In genomic region chr7:96823274-96823673, GRCh38 we compare ENCODE assay signal across 14 cellular contexts.
DNase-seq lines count a peak whose midpoint lies in the region; ATAC-seq and TF ChIP-seq lines count a peak whose summit lies in the region.
"Had no signal": no experiment of that assay in that cellular context is flagged by ENCODE, and none has a peak within 500 bp of the region (broad histone marks: within the 10 kb centered on the region; RNA-seq: fewer than 3 reads in every experiment).

No MANE protein-coding gene starts in this region.

- H3K9me3 Mint-ChIP-seq in Calu3 (ENCODE audit: low read depth, unreplicated experiment) (no peaks in the 10 kb centered on the region), nephron progenitor cell (no peaks in the 10 kb centered on the region)
- H3K9me3 Mint-ChIP-seq: activated naive CD4-positive, alpha-beta T cell treated with anti-CD3 and anti-CD28 coated beads, Interleukin-2, amount 50 U/mL, for 24 hours had no signal

- no TSS peak for BruUV-seq in Calu3 (replicated peaks; lab: Mats Ljungman, UMichigan)

- TF ChIP-seq CTCF in Calu3 (IDR thresholded peaks at IDR 0.05; ENCODE audit: unreplicated experiment) (no peak), nephron progenitor cell (IDR thresholded peaks at IDR 0.05) (no peak)

- H3K36me3 Mint-ChIP-seq in Calu3 (ENCODE audit: insufficient read depth, unreplicated experiment) (no peaks in the 10 kb centered on the region), nephron progenitor cell (ENCODE audit: low read depth) (no peaks in the 10 kb centered on the region)
- H3K36me3 Mint-ChIP-seq: activated naive CD4-positive, alpha-beta T cell treated with anti-CD3 and anti-CD28 coated beads, Interleukin-2, amount 50 U/mL, for 24 hours had no signal

- CTCF ChIA-PET in Calu3 (lab: Charles Lee): no interaction called here

- H3K4me3 Mint-ChIP-seq in Calu3 (ENCODE audit: low read depth, unreplicated experiment) (no peak overlapping the region), nephron progenitor cell (no peak overlapping the region)
- H3K4me3 Mint-ChIP-seq: activated naive CD4-positive, alpha-beta T cell treated with anti-CD3 and anti-CD28 coated beads, Interleukin-2, amount 50 U/mL, for 24 hours had no signal

- no peak for DNase-seq in Calu3
- DNase-seq in HS-5 (ENCODE audit: low read depth): peak; percentile 51
- DNase-seq in amniotic stem cell (lab: John Stamatoyannopoulos, UW): peak; percentile 7
- peak; percentile 8 for DNase-seq in kidney glomerular epithelial cell (lab: John Stamatoyannopoulos, UW)
- no peak for DNase-seq in dermis blood vessel endothelial cell
- DNase-seq in nephron progenitor cell: no peak
- DNase-seq: activated CD4-positive, alpha-beta T cell treated with anti-CD3 and anti-CD28 coated beads for 4 hours; COR-L47; left colon; NCI-H2029 treated with DMSO at 0.1 percent for 48 hours had no signal

- intact Hi-C loops in Calu3 (cut with micrococcal nuclease; ENCODE audit: unreplicated experiment): no loop called here

- no peaks in the 10 kb centered on the region for H3K27me3 Mint-ChIP-seq in Calu3 (ENCODE audit: unreplicated experiment)
- H3K27me3 Mint-ChIP-seq in nephron progenitor cell (ENCODE audit: low read depth, poor library complexity): peaks cover 12% of the 10 kb centered on the region

- ATAC-seq in GM21737 (IDR thresholded peaks at IDR 0.05; ENCODE audit: unreplicated experiment) (no peak), GM19351 (IDR thresholded peaks at IDR 0.05; ENCODE audit: unreplicated experiment) (no peak)
- ATAC-seq: left colon, Right ventricle myocardium inferior had no signal

- no peaks in the 10 kb centered on the region for H3K4me1 Mint-ChIP-seq in Calu3 (ENCODE audit: low read depth, unreplicated experiment)
- H3K4me1 Mint-ChIP-seq in nephron progenitor cell: no peaks in the 10 kb centered on the region
- H3K4me1 Mint-ChIP-seq: activated naive CD4-positive, alpha-beta T cell treated with anti-CD3 and anti-CD28 coated beads, Interleukin-2, amount 50 U/mL, for 24 hours had no signal

- H3K27ac Mint-ChIP-seq in Calu3 (ENCODE audit: unreplicated experiment) (peak overlapping the region; percentile 30), nephron progenitor cell (no peak overlapping the region)
- H3K27ac Mint-ChIP-seq: activated naive CD4-positive, alpha-beta T cell treated with anti-CD3 and anti-CD28 coated beads, Interleukin-2, amount 50 U/mL, for 24 hours had no signal

Comparison
In these comparisons a context has a peak if more than half of its experiments do, and no peak if none do; other contexts are left out.
1. DNase-seq: peak in HS-5 (single experiment), amniotic stem cell (single experiment) and kidney glomerular epithelial cell (single experiment); none in Calu3 (single experiment), dermis blood vessel endothelial cell (single experiment) and nephron progenitor cell (single experiment).